11 cellular contexts compared by ENCODE assay signal in the genomic region with DNA sequence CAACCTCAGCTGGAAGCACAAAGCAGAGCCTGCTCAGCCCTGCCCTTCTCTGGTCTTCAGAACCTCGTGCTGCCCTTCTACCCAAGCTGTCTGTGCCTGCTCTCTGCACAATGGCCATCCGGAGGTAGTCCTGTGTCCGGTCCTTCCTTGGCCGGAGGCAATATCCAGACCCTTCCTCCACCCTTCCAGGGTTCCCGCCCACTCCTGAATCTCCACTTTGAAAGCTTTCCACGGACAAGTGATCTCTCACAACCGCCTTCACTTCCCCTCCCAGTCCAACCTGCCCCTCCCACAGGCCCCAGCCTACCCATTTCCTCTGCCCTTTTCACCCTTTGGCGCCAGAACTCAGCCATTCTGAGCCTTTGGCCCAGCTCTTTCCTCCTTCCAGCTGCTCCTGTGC.
DNase-seq lines count a peak whose midpoint lies in the region; FAIRE-seq and TF ChIP-seq lines count a peak whose summit lies in the region.
"Had no signal": no experiment of that assay in that cellular context is flagged by ENCODE, and none has a peak within 500 bp of the region (broad histone marks: within the 10 kb centered on the region; RNA-seq: fewer than 3 reads in every experiment).

No MANE protein-coding gene starts in this region.

- H4K8ac ChIP-seq in mesenchymal stem cell (ENCODE audit: low read length): no peak overlapping the region

- WGBS in stomach, 5 donors: 32 to 45% (median 40%) methylated on average over 8 of the region's 8 CpGs
- 63% methylated on average over 8 of the region's 8 CpGs for WGBS in mesenchymal stem cell

- TF ChIP-seq POLR2A in stomach (IDR thresholded peaks at IDR 0.05): no peak

- H3K36me3 Mint-ChIP-seq in T-helper 1 cell treated with Interleukin-12 subunit alpha and Interleukin-12 subunit beta and Interleukin-4 antibody, amounts not matched to agents 30 μg/mL and 1 μg/mL, for 36 hours (ENCODE audit: low read depth): no peaks in the 10 kb centered on the region

- H3K4me3 ChIP-seq in kidney (ENCODE audit: low read length in 2 of 2) (no peak overlapping the region), stomach (no peak overlapping the region), mesenchymal stem cell (ENCODE audit: insufficient read depth in 1 of 2, low read depth in 1 of 2, low read length in 2 of 2) (no peak overlapping the region)

- no peaks in the 10 kb centered on the region for H3K36me3 ChIP-seq in kidney (ENCODE audit: control insufficient read depth in 1 of 2, insufficient read depth in 2 of 2, low read length in 2 of 2)
- no peaks in the 10 kb centered on the region for H3K36me3 ChIP-seq in stomach
- no peaks in the 10 kb centered on the region for H3K36me3 ChIP-seq in mesenchymal stem cell (ENCODE audit: control insufficient read depth in 1 of 2, insufficient read depth in 2 of 2, low read depth in 1 of 2, low read length in 2 of 2)

- FAIRE-seq in kidney (lab: Jason Lieb, UNC): no peak

- H3K9ac ChIP-seq in kidney (ENCODE audit: low read length in 2 of 2): no peak overlapping the region
- no peak overlapping the region for H3K9ac ChIP-seq in mesenchymal stem cell (ENCODE audit: low read length)

- intact Hi-C loops in kidney (cut with DNase I) (no loop called here), stomach (cut with DNase I; ENCODE audit: low total_unique reads) (no loop called here)

- no peaks in the 10 kb centered on the region for H3K27me3 ChIP-seq in stomach
- peaks cover 9 to 48% of the 10 kb centered on the region in 2 experiments for H3K27me3 ChIP-seq in mesenchymal stem cell (ENCODE audit: control insufficient read depth in 1 of 2, insufficient read depth in 1 of 2, low read length in 2 of 2)

- peaks cover 7% of the 10 kb centered on the region for H3K4me1 Mint-ChIP-seq in T-helper 1 cell treated with Interleukin-12 subunit alpha and Interleukin-12 subunit beta and Interleukin-4 antibody, amounts not matched to agents 30 μg/mL and 1 μg/mL, for 36 hours (ENCODE audit: low read depth)

- H3K9me3 Mint-ChIP-seq in T-helper 1 cell treated with Interleukin-12 subunit alpha and Interleukin-12 subunit beta and Interleukin-4 antibody, amounts not matched to agents 30 μg/mL and 1 μg/mL, for 36 hours: no peaks in the 10 kb centered on the region

- TF ChIP-seq CTCF in kidney (IDR thresholded peaks at IDR 0.05; ENCODE audit: borderline replicate concordance, extremely low read depth, insufficient read depth) (no peak), stomach (IDR thresholded peaks at IDR 0.05) (no peak)

- H3K27ac ChIP-seq in kidney (ENCODE audit: low read depth in 2 of 2, low read length in 2 of 2): no peak overlapping the region
- peak overlapping the region; percentile 61 to 85 (median 77) for H3K27ac ChIP-seq in stomach
- H3K27ac ChIP-seq in mesenchymal stem cell (ENCODE audit: low read length, poor library complexity, severe bottlenecking): no peak overlapping the region

- no peak overlapping the region for H4K91ac ChIP-seq in mesenchymal stem cell (ENCODE audit: low read length)

- H3K4me1 ChIP-seq in kidney (ENCODE audit: control insufficient read depth in 1 of 2, insufficient read depth in 1 of 2, low read depth in 1 of 2, low read length in 2 of 2) (peaks cover 0 to 9% of the 10 kb centered on the region in 2 donors), stomach (peaks cover 37 to 70% (median 48%) of the 10 kb centered on the region in 4 donors), mesenchymal stem cell (ENCODE audit: control insufficient read depth, insufficient read depth, low read depth, low read length) (peaks cover 3% of the 10 kb centered on the region)

- no peak overlapping the region for H3K23ac ChIP-seq in mesenchymal stem cell (ENCODE audit: low read length in 2 of 2)

- no peak for TF ChIP-seq EP300 in stomach (IDR thresholded peaks at IDR 0.05)

- H3K79me1 ChIP-seq in mesenchymal stem cell (replicated peaks; ENCODE audit: low read length, poor library complexity, severe bottlenecking): no peaks in the 10 kb centered on the region

- no peak overlapping the region for H3K4ac ChIP-seq in mesenchymal stem cell (ENCODE audit: low read depth in 1 of 2, low read length in 2 of 2)

- no peak overlapping the region for H2AFZ ChIP-seq in mesenchymal stem cell (ENCODE audit: low read depth, low read length)

- no peak overlapping the region for H2AK5ac ChIP-seq in mesenchymal stem cell (ENCODE audit: low read length, severe bottlenecking)

- no peak overlapping the region for H2BK12ac ChIP-seq in mesenchymal stem cell (ENCODE audit: low read length in 2 of 2)

- no peak overlapping the region for H3K14ac ChIP-seq in mesenchymal stem cell (ENCODE audit: low read length in 2 of 2)

- H3K9me3 ChIP-seq in kidney (ENCODE audit: control insufficient read depth in 1 of 2, low read length in 2 of 2): no peaks in the 10 kb centered on the region
- H3K9me3 ChIP-seq in stomach: no peaks in the 10 kb centered on the region
- H3K9me3 ChIP-seq in mesenchymal stem cell (ENCODE audit: control insufficient read depth, low read length): no peaks in the 10 kb centered on the region

- H2BK120ac ChIP-seq in mesenchymal stem cell (ENCODE audit: low read depth, low read length): no peak overlapping the region

- H3K4me3 Mint-ChIP-seq in T-helper 1 cell treated with Interleukin-12 subunit alpha and Interleukin-12 subunit beta and Interleukin-4 antibody, amounts not matched to agents 30 μg/mL and 1 μg/mL, for 36 hours: no peak overlapping the region

- H3K4me2 ChIP-seq in mesenchymal stem cell (ENCODE audit: low read length, poor library complexity, severe bottlenecking): no peak overlapping the region

- H2BK15ac ChIP-seq in mesenchymal stem cell (ENCODE audit: low read depth, poor library complexity, severe bottlenecking): no peak overlapping the region

- H2BK5ac ChIP-seq in mesenchymal stem cell (ENCODE audit: low read depth, low read length, poor library complexity, severe bottlenecking): no peak overlapping the region

- peaks cover 30% of the 10 kb centered on the region for H3K27me3 Mint-ChIP-seq in T-helper 1 cell treated with Interleukin-12 subunit alpha and Interleukin-12 subunit beta and Interleukin-4 antibody, amounts not matched to agents 30 μg/mL and 1 μg/mL, for 36 hours (ENCODE audit: low read depth)

- peak overlapping the region; percentile 4 for H3K27ac Mint-ChIP-seq in T-helper 1 cell treated with Interleukin-12 subunit alpha and Interleukin-12 subunit beta and Interleukin-4 antibody, amounts not matched to agents 30 μg/mL and 1 μg/mL, for 36 hours

- DNase-seq in T-helper 1 cell: no peak
- DNase-seq in UCSD-AML1 (lab: John Stamatoyannopoulos, UW; ENCODE audit: unreplicated experiment): peak; percentile 74
- DNase-seq in kidney: peak; percentile 78
- peak; percentile 45 for DNase-seq in stomach
- DNase-seq in SHP77 (lab: John Stamatoyannopoulos, UW): no peak
- no peak for DNase-seq in activated T-cell treated with anti-CD3 and anti-CD28 coated beads, Interleukin-2, amount 50 U/mL, for 1 hour
- no peak for DNase-seq in mesenchymal stem cell
- DNase-seq: activated CD8-positive, alpha-beta memory T cell treated with anti-CD3 and anti-CD28 coated beads, Interleukin-2, amount 50 U/mL, for 48 hours; NCI-H1694; retina had no signal

- H3K18ac ChIP-seq in mesenchymal stem cell (ENCODE audit: low read depth in 1 of 2, low read length in 2 of 2): no peak overlapping the region

Comparison
In these comparisons a context has a peak if more than half of its experiments do, and no peak if none do; other contexts are left out.
1. DNase-seq: peak in UCSD-AML1 (single experiment), kidney (single experiment) and stomach (single experiment); none in T-helper 1 cell (0 of 5), SHP77 (0 of 2), activated T-cell treated with anti-CD3 and anti-CD28 coated beads, Interleukin-2, amount 50 U/mL, for 1 hour (single experiment) and mesenchymal stem cell (single experiment).
2. H3K27ac ChIP-seq: peak in stomach (5 of 5); none in kidney (0 of 2) and mesenchymal stem cell (single experiment).